ENCODE assay signal across 1 cellular context in the genomic region with DNA sequence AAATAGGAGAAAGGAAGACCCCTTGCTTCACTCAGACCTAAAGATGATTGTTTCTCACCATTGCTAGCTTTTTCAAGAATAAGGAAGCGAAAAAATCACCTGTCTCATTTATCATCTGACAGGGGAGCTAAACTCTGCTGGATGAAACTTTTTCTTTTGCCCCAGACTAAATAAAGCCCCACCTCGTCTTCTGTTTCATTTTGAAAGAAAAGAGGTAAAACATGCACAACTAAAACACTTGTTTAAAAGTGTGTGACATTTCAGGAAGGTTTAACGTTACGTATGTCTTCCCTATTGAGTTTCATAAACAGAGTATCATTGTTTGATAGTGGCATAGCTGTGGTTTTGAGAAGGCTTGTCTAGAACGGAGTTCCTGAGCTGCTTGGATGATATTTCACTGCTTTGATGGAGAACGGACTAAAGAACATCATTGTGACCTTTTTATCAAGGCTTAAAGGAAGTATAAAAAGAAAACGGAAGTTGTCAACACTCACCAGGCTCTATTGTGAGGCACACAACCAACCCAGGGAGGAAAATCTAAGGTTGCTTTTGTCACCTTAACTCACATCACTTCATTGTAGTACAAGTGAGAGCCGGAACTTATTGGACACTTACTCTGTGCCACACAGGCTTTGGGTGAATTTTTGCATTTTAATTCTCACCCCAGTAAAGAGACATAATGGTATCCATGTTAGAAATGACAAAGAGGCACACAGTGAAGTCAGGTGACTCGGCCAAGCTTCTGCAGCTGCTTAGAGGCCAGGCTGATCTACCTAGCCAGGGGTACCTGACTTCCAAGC.
TF ChIP-seq lines count a peak whose summit lies in the region.

No MANE protein-coding gene starts in this region.

TF ChIP-seq in GM12878, 131 proteins besides CTCF, POLR2A, EP300 and RAD21 (continued from another document and continues in another):
- TF ChIP-seq CHD2 (IDR thresholded peaks at IDR 0.05; ENCODE audit: borderline replicate concordance, low read depth, low read length) (0 out of 2 replicates have a peak, but pooled peaks have one; percentile 13), SREBF1 (IDR thresholded peaks at IDR 0.05; ENCODE audit: low read length) (no peak), PAX8 (IDR thresholded peaks at IDR 0.05) (no peak), KAT2A (conservative IDR thresholded peaks at IDR 0.05; ENCODE audit: control insufficient read depth, low read depth, low read length) (no peak), NFYA (IDR thresholded peaks at IDR 0.05; ENCODE audit: borderline replicate concordance, low read depth, low read length) (no peak), GATAD2B (conservative IDR thresholded peaks at IDR 0.05; ENCODE audit: low read depth) (peak; percentile 29; the same call in 1 of the 2 replicates), ZNF207 (IDR thresholded peaks at IDR 0.05; ENCODE audit: borderline replicate concordance) (peak; percentile 78; the same call in 1 of the 2 replicates), SMAD1 (IDR thresholded peaks at IDR 0.05; ENCODE audit: low read depth, partially characterized antibody) (no peak), TAF1 (IDR thresholded peaks at IDR 0.05; ENCODE audit: borderline replicate concordance, low read depth, low read length) (no peak), RFX5 (IDR thresholded peaks at IDR 0.05; ENCODE audit: low read depth, low read length) (no peak), TBL1XR1 (IDR thresholded peaks at IDR 0.05; ENCODE audit: low read depth, low read length) (no peak), NR2C1 (IDR thresholded peaks at IDR 0.05) (0 out of 2 replicates have a peak, but pooled peaks have one; percentile 13), SP1 (IDR thresholded peaks at IDR 0.05; ENCODE audit: low read depth, low read length) (peak; percentile 38), RAD51 (IDR thresholded peaks at IDR 0.05) (peak; percentile 72), BCL11A (IDR thresholded peaks at IDR 0.05; ENCODE audit: low read depth, low read length) (peak; percentile 46; the same call in 1 of the 2 replicates), NFIC (IDR thresholded peaks at IDR 0.05; ENCODE audit: low read depth, low read length) (no peak), NR2C2 (IDR thresholded peaks at IDR 0.05; ENCODE audit: borderline replicate concordance, control insufficient read depth, insufficient read length, low read depth) (no peak), MTA2 (IDR thresholded peaks at IDR 0.05; ENCODE audit: low read depth) (peak; percentile 55), MXI1 (IDR thresholded peaks at IDR 0.05; ENCODE audit: low read depth, low read length) (peak; percentile 71; the same call in 1 of the 2 replicates), NFXL1 (IDR thresholded peaks at IDR 0.05; ENCODE audit: borderline replicate concordance) (no peak), TCF12 (IDR thresholded peaks at IDR 0.05; ENCODE audit: low read depth, low read length) (no peak), TCF7 (IDR thresholded peaks at IDR 0.05; ENCODE audit: borderline replicate concordance) (no peak), SPI1 (IDR thresholded peaks at IDR 0.05; ENCODE audit: borderline replicate concordance, insufficient read depth, low read depth, low read length) (peak; percentile 82), ZBED1 (IDR thresholded peaks at IDR 0.05; ENCODE audit: borderline replicate concordance) (no peak), NRF1 (conservative IDR thresholded peaks at IDR 0.05; ENCODE audit: low read depth, low read length) (no peak), FOS (IDR thresholded peaks at IDR 0.05; ENCODE audit: borderline replicate concordance, extremely low read depth, insufficient read length) (no peak), CREB1 (IDR thresholded peaks at IDR 0.05; ENCODE audit: low read depth) (no peak), RB1 (IDR thresholded peaks at IDR 0.05; ENCODE audit: borderline replicate concordance) (no peak)
- TF ChIP-seq, protein P1, sequence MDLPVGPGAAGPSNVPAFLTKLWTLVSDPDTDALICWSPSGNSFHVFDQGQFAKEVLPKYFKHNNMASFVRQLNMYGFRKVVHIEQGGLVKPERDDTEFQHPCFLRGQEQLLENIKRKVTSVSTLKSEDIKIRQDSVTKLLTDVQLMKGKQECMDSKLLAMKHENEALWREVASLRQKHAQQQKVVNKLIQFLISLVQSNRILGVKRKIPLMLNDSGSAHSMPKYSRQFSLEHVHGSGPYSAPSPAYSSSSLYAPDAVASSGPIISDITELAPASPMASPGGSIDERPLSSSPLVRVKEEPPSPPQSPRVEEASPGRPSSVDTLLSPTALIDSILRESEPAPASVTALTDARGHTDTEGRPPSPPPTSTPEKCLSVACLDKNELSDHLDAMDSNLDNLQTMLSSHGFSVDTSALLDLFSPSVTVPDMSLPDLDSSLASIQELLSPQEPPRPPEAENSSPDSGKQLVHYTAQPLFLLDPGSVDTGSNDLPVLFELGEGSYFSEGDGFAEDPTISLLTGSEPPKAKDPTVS (IDR thresholded peaks at IDR 0.05; ENCODE audit: low read depth, low read length) = no peak
- TF ChIP-seq, protein P2, sequence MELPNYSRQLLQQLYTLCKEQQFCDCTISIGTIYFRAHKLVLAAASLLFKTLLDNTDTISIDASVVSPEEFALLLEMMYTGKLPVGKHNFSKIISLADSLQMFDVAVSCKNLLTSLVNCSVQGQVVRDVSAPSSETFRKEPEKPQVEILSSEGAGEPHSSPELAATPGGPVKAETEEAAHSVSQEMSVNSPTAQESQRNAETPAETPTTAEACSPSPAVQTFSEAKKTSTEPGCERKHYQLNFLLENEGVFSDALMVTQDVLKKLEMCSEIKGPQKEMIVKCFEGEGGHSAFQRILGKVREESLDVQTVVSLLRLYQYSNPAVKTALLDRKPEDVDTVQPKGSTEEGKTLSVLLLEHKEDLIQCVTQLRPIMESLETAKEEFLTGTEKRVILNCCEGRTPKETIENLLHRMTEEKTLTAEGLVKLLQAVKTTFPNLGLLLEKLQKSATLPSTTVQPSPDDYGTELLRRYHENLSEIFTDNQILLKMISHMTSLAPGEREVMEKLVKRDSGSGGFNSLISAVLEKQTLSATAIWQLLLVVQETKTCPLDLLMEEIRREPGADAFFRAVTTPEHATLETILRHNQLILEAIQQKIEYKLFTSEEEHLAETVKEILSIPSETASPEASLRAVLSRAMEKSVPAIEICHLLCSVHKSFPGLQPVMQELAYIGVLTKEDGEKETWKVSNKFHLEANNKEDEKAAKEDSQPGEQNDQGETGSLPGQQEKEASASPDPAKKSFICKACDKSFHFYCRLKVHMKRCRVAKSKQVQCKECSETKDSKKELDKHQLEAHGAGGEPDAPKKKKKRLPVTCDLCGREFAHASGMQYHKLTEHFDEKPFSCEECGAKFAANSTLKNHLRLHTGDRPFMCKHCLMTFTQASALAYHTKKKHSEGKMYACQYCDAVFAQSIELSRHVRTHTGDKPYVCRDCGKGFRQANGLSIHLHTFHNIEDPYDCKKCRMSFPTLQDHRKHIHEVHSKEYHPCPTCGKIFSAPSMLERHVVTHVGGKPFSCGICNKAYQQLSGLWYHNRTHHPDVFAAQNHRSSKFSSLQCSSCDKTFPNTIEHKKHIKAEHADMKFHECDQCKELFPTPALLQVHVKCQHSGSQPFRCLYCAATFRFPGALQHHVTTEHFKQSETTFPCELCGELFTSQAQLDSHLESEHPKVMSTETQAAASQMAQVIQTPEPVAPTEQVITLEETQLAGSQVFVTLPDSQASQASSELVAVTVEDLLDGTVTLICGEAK (IDR thresholded peaks at IDR 0.05; ENCODE audit: borderline replicate concordance) = peak; percentile 64; the same call in 1 of the 2 replicates
- TF ChIP-seq, protein P3, sequence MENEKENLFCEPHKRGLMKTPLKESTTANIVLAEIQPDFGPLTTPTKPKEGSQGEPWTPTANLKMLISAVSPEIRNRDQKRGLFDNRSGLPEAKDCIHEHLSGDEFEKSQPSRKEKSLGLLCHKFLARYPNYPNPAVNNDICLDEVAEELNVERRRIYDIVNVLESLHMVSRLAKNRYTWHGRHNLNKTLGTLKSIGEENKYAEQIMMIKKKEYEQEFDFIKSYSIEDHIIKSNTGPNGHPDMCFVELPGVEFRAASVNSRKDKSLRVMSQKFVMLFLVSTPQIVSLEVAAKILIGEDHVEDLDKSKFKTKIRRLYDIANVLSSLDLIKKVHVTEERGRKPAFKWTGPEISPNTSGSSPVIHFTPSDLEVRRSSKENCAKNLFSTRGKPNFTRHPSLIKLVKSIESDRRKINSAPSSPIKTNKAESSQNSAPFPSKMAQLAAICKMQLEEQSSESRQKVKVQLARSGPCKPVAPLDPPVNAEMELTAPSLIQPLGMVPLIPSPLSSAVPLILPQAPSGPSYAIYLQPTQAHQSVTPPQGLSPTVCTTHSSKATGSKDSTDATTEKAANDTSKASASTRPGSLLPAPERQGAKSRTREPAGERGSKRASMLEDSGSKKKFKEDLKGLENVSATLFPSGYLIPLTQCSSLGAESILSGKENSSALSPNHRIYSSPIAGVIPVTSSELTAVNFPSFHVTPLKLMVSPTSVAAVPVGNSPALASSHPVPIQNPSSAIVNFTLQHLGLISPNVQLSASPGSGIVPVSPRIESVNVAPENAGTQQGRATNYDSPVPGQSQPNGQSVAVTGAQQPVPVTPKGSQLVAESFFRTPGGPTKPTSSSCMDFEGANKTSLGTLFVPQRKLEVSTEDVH (IDR thresholded peaks at IDR 0.05; ENCODE audit: low read depth, partially characterized antibody) = no peak
- TF ChIP-seq, protein P4, sequence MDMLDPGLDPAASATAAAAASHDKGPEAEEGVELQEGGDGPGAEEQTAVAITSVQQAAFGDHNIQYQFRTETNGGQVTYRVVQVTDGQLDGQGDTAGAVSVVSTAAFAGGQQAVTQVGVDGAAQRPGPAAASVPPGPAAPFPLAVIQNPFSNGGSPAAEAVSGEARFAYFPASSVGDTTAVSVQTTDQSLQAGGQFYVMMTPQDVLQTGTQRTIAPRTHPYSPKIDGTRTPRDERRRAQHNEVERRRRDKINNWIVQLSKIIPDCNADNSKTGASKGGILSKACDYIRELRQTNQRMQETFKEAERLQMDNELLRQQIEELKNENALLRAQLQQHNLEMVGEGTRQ (IDR thresholded peaks at IDR 0.05; ENCODE audit: borderline replicate concordance, low read depth, low read length) = no peak; the same call in 1 of the 2 replicates
- TF ChIP-seq, protein P5, sequence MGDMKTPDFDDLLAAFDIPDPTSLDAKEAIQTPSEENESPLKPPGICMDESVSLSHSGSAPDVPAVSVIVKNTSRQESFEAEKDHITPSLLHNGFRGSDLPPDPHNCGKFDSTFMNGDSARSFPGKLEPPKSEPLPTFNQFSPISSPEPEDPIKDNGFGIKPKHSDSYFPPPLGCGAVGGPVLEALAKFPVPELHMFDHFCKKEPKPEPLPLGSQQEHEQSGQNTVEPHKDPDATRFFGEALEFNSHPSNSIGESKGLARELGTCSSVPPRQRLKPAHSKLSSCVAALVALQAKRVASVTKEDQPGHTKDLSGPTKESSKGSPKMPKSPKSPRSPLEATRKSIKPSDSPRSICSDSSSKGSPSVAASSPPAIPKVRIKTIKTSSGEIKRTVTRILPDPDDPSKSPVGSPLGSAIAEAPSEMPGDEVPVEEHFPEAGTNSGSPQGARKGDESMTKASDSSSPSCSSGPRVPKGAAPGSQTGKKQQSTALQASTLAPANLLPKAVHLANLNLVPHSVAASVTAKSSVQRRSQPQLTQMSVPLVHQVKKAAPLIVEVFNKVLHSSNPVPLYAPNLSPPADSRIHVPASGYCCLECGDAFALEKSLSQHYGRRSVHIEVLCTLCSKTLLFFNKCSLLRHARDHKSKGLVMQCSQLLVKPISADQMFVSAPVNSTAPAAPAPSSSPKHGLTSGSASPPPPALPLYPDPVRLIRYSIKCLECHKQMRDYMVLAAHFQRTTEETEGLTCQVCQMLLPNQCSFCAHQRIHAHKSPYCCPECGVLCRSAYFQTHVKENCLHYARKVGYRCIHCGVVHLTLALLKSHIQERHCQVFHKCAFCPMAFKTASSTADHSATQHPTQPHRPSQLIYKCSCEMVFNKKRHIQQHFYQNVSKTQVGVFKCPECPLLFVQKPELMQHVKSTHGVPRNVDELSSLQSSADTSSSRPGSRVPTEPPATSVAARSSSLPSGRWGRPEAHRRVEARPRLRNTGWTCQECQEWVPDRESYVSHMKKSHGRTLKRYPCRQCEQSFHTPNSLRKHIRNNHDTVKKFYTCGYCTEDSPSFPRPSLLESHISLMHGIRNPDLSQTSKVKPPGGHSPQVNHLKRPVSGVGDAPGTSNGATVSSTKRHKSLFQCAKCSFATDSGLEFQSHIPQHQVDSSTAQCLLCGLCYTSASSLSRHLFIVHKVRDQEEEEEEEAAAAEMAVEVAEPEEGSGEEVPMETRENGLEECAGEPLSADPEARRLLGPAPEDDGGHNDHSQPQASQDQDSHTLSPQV (IDR thresholded peaks at IDR 0.05) = peak; percentile 60; the same call in 1 of the 2 replicates
- TF ChIP-seq, protein P6, sequence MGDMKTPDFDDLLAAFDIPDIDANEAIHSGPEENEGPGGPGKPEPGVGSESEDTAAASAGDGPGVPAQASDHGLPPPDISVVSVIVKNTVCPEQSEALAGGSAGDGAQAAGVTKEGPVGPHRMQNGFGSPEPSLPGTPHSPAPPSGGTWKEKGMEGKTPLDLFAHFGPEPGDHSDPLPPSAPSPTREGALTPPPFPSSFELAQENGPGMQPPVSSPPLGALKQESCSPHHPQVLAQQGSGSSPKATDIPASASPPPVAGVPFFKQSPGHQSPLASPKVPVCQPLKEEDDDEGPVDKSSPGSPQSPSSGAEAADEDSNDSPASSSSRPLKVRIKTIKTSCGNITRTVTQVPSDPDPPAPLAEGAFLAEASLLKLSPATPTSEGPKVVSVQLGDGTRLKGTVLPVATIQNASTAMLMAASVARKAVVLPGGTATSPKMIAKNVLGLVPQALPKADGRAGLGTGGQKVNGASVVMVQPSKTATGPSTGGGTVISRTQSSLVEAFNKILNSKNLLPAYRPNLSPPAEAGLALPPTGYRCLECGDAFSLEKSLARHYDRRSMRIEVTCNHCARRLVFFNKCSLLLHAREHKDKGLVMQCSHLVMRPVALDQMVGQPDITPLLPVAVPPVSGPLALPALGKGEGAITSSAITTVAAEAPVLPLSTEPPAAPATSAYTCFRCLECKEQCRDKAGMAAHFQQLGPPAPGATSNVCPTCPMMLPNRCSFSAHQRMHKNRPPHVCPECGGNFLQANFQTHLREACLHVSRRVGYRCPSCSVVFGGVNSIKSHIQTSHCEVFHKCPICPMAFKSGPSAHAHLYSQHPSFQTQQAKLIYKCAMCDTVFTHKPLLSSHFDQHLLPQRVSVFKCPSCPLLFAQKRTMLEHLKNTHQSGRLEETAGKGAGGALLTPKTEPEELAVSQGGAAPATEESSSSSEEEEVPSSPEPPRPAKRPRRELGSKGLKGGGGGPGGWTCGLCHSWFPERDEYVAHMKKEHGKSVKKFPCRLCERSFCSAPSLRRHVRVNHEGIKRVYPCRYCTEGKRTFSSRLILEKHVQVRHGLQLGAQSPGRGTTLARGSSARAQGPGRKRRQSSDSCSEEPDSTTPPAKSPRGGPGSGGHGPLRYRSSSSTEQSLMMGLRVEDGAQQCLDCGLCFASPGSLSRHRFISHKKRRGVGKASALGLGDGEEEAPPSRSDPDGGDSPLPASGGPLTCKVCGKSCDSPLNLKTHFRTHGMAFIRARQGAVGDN (IDR thresholded peaks at IDR 0.05) = peak; percentile 76
- TF ChIP-seq, protein P7, sequence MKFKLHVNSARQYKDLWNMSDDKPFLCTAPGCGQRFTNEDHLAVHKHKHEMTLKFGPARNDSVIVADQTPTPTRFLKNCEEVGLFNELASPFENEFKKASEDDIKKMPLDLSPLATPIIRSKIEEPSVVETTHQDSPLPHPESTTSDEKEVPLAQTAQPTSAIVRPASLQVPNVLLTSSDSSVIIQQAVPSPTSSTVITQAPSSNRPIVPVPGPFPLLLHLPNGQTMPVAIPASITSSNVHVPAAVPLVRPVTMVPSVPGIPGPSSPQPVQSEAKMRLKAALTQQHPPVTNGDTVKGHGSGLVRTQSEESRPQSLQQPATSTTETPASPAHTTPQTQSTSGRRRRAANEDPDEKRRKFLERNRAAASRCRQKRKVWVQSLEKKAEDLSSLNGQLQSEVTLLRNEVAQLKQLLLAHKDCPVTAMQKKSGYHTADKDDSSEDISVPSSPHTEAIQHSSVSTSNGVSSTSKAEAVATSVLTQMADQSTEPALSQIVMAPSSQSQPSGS (IDR thresholded peaks at IDR 0.05; ENCODE audit: low read length) = no peak
